ENCODE assay signal across 1 cellular context in the genomic region with DNA sequence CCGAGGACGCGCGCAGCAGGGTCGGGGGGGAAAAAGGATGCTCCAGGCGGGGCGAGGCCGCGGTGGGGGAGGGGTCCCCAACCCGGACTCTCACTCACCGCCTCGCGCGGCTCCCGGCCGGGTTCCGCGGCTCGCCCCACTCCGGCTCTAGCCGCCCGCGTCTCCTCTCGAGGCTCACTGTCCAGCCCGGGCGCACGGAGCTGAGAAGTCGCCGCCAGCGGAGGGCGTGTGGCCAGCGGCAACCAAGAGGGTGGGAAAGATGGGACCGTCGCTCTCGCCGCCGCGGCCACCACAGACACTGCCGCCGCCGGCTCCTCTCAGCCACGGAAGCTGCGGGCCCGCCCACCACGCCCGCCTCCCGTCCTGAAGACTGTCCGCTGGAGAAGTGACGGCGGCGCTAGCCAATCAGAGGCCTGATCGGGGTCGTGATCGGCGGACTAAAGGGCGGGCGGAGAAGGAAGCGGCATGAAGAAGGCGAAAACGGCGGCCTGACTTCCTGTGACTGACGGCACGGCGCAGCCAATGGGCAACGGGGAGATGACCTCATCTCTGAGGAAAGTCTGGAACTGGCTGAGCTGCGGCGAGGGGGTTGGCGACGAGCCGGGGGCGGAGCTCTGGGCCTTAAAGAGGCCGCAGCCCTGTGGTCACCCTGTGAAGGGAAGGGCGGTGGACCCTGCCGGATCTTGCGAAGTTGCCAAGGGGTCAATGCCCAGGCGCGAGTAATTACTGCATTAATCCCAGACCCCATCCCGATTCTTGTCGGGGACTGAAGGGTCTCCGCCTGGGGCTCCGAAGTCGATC.
TF ChIP-seq lines count a peak whose summit lies in the region.

Gene MRTFA (minus strand): TSS at position 340 of the 801 bp plus-strand sequence.

TF ChIP-seq in GM12878, 131 proteins besides CTCF, POLR2A, EP300 and RAD21 (continued from another document and continues in another):
- no peak for TF ChIP-seq BCL11A (IDR thresholded peaks at IDR 0.05; ENCODE audit: low read depth, low read length)
- TF ChIP-seq NR2C2 (IDR thresholded peaks at IDR 0.05; ENCODE audit: borderline replicate concordance, control insufficient read depth, insufficient read length, low read depth) = no peak
- TF ChIP-seq ZNF384 (IDR thresholded peaks at IDR 0.05; ENCODE audit: borderline replicate concordance, low read depth, low read length) = no peak
- no peak; the same call in 1 of the 2 replicates for TF ChIP-seq E2F4 (IDR thresholded peaks at IDR 0.05; ENCODE audit: low read depth, low read length)
- TF ChIP-seq MXI1 (IDR thresholded peaks at IDR 0.05; ENCODE audit: low read depth, low read length) = peak; percentile 45
- no peak for TF ChIP-seq SIX5 (IDR thresholded peaks at IDR 0.05; ENCODE audit: low read depth, low read length, severe bottlenecking)
- no peak; the same call in 1 of the 2 replicates for TF ChIP-seq PML (IDR thresholded peaks at IDR 0.05; ENCODE audit: low read length)
- TF ChIP-seq, protein P1, sequence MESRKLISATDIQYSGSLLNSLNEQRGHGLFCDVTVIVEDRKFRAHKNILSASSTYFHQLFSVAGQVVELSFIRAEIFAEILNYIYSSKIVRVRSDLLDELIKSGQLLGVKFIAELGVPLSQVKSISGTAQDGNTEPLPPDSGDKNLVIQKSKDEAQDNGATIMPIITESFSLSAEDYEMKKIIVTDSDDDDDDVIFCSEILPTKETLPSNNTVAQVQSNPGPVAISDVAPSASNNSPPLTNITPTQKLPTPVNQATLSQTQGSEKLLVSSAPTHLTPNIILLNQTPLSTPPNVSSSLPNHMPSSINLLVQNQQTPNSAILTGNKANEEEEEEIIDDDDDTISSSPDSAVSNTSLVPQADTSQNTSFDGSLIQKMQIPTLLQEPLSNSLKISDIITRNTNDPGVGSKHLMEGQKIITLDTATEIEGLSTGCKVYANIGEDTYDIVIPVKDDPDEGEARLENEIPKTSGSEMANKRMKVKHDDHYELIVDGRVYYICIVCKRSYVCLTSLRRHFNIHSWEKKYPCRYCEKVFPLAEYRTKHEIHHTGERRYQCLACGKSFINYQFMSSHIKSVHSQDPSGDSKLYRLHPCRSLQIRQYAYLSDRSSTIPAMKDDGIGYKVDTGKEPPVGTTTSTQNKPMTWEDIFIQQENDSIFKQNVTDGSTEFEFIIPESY (IDR thresholded peaks at IDR 0.05) = no peak
- no peak for TF ChIP-seq CUX1 (IDR thresholded peaks at IDR 0.05; ENCODE audit: insufficient replicate concordance, low read depth, low read length)
- TF ChIP-seq, protein P2, sequence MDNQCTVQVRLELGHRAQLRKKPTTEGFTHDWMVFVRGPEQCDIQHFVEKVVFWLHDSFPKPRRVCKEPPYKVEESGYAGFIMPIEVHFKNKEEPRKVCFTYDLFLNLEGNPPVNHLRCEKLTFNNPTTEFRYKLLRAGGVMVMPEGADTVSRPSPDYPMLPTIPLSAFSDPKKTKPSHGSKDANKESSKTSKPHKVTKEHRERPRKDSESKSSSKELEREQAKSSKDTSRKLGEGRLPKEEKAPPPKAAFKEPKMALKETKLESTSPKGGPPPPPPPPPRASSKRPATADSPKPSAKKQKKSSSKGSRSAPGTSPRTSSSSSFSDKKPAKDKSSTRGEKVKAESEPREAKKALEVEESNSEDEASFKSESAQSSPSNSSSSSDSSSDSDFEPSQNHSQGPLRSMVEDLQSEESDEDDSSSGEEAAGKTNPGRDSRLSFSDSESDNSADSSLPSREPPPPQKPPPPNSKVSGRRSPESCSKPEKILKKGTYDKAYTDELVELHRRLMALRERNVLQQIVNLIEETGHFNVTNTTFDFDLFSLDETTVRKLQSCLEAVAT (IDR thresholded peaks at IDR 0.05) = peak; percentile 45; the same call in 1 of the 2 replicates
- no peak for TF ChIP-seq MYB (IDR thresholded peaks at IDR 0.05; ENCODE audit: borderline replicate concordance, low read depth, low read length)
- peak; percentile 94 for TF ChIP-seq SP1 (IDR thresholded peaks at IDR 0.05; ENCODE audit: low read depth, low read length)
- no peak for TF ChIP-seq STAT3 (IDR thresholded peaks at IDR 0.05; ENCODE audit: low read depth, low read length)
- TF ChIP-seq BMI1 (IDR thresholded peaks at IDR 0.05; ENCODE audit: borderline replicate concordance) = no peak
- TF ChIP-seq RELA (IDR thresholded peaks at IDR 0.05; ENCODE audit: borderline replicate concordance, partially characterized antibody) = no peak
- TF ChIP-seq BHLHE40 (IDR thresholded peaks at IDR 0.05; ENCODE audit: borderline replicate concordance in 1 of 2, low read depth in 2 of 2, low read length in 1 of 2) = peak in 1 of 2 experiments; percentile 45; a peak in 1 of 4 replicates
- TF ChIP-seq ATF7 (IDR thresholded peaks at IDR 0.05; ENCODE audit: low read depth) = peak; percentile 99
- TF ChIP-seq SMC3 (IDR thresholded peaks at IDR 0.05; ENCODE audit: borderline replicate concordance, low read length) = no peak
- TF ChIP-seq RAD51 (IDR thresholded peaks at IDR 0.05) = no peak
- TF ChIP-seq ASH2L (IDR thresholded peaks at IDR 0.05; ENCODE audit: borderline replicate concordance, low read depth) = no peak
- TF ChIP-seq, protein P3, sequence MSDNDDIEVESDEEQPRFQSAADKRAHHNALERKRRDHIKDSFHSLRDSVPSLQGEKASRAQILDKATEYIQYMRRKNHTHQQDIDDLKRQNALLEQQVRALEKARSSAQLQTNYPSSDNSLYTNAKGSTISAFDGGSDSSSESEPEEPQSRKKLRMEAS (IDR thresholded peaks at IDR 0.05; ENCODE audit: low read depth, low read length) = peak; percentile 15; the same call in 1 of the 2 replicates
- no peak for TF ChIP-seq ZNF24 (IDR thresholded peaks at IDR 0.05)
- TF ChIP-seq CREB1 (IDR thresholded peaks at IDR 0.05; ENCODE audit: low read depth) = peak; percentile 92
- TF ChIP-seq E2F8 (IDR thresholded peaks at IDR 0.05; ENCODE audit: low read depth, partially characterized antibody) = no peak
- no peak for TF ChIP-seq TCF3 (IDR thresholded peaks at IDR 0.05; ENCODE audit: borderline replicate concordance, insufficient read depth, low read depth, low read length)
- TF ChIP-seq RB1 (IDR thresholded peaks at IDR 0.05; ENCODE audit: borderline replicate concordance) = peak; percentile 70; the same call in 1 of the 2 replicates
- TF ChIP-seq CREM (IDR thresholded peaks at IDR 0.05; ENCODE audit: low read depth) = peak; percentile 75; the same call in 1 of the 2 replicates
- no peak for TF ChIP-seq ZNF274 (IDR thresholded peaks at IDR 0.05; ENCODE audit: insufficient read depth, insufficient read length)
- TF ChIP-seq POLR2AphosphoS5 (IDR thresholded peaks at IDR 0.05; ENCODE audit: low read length) = peak; percentile 85
- TF ChIP-seq MTA2 (IDR thresholded peaks at IDR 0.05; ENCODE audit: low read depth) = no peak
- TF ChIP-seq SMAD1 (IDR thresholded peaks at IDR 0.05; ENCODE audit: low read depth, partially characterized antibody) = no peak
- TF ChIP-seq RBBP5 (conservative IDR thresholded peaks at IDR 0.05) = no peak
- TF ChIP-seq RFX5 (IDR thresholded peaks at IDR 0.05; ENCODE audit: low read depth, low read length) = peak; percentile 67
- no peak for TF ChIP-seq TARDBP (IDR thresholded peaks at IDR 0.05; ENCODE audit: borderline replicate concordance)
- TF ChIP-seq USF1 (IDR thresholded peaks at IDR 0.05; ENCODE audit: borderline replicate concordance, extremely low read length, insufficient read depth, low read depth, low read length) = no peak
- TF ChIP-seq YBX1 (IDR thresholded peaks at IDR 0.05) = no peak
- no peak for TF ChIP-seq CEBPB (IDR thresholded peaks at IDR 0.05; ENCODE audit: borderline replicate concordance in 1 of 2, low read depth in 2 of 2, low read length in 2 of 2)
- TF ChIP-seq SREBF1 (IDR thresholded peaks at IDR 0.05; ENCODE audit: low read length) = no peak
- TF ChIP-seq, protein P4, sequence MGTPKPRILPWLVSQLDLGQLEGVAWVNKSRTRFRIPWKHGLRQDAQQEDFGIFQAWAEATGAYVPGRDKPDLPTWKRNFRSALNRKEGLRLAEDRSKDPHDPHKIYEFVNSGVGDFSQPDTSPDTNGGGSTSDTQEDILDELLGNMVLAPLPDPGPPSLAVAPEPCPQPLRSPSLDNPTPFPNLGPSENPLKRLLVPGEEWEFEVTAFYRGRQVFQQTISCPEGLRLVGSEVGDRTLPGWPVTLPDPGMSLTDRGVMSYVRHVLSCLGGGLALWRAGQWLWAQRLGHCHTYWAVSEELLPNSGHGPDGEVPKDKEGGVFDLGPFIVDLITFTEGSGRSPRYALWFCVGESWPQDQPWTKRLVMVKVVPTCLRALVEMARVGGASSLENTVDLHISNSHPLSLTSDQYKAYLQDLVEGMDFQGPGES (IDR thresholded peaks at IDR 0.05) = peak; percentile 94
- TF ChIP-seq, protein P5, sequence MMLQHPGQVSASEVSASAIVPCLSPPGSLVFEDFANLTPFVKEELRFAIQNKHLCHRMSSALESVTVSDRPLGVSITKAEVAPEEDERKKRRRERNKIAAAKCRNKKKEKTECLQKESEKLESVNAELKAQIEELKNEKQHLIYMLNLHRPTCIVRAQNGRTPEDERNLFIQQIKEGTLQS (IDR thresholded peaks at IDR 0.05; ENCODE audit: borderline replicate concordance, extremely low read depth, low read depth, low read length) = no peak
- no peak; the same call in 1 of the 2 replicates for TF ChIP-seq ZNF217 (IDR thresholded peaks at IDR 0.05)
- TF ChIP-seq PAX5 (IDR thresholded peaks at IDR 0.05; ENCODE audit: borderline replicate concordance, low read depth, low read length) = peak; percentile 8; the same call in 1 of the 2 replicates
